Comparison of ENCODE assay signal across 13 cellular contexts in the genomic region with DNA sequence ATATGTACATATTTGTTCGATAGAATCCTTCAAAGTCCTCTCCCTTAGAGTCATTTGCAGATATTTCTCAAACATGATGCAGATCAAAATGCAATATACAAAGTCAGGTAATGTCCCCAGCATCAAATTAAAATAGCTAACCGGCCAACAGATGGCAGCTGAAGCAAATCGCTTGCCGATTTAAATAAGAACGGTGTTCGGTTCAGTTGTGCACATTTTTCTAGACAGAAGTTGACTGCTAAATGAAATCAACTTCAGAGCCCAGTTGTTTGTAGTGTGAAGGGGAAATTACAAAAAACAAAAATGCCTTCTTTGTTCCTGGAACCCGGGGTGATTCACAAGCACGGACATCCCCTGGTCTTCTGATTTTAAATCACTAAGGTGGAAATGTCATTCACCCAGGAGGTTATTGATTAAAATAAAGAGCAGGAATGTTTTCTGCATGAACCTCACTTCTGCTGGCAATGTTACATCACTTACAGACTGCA.
A peak's percentile ranks its signal among the peaks of the same experiment; 100 is the strongest.
DNase-seq lines count a peak whose midpoint lies in the region; ATAC-seq, FAIRE-seq and TF ChIP-seq lines count a peak whose summit lies in the region.
"Had no signal": no experiment of that assay in that cellular context is flagged by ENCODE, and none has a peak within 500 bp of the region (broad histone marks: within the 10 kb centered on the region; RNA-seq: fewer than 3 reads in every experiment).

No MANE protein-coding gene starts in this region.

- in situ Hi-C loops in astrocyte of the spinal cord (cut with HindIII; ENCODE audit: low sequenced_read_pairs): no loop called here

- peak in 3 of 4 donors; percentile 10 to 53 (median 19) for ATAC-seq in pancreas
- no peak for ATAC-seq in right cardiac atrium
- ATAC-seq: gastrocnemius medialis had no signal

- peak; percentile 7 for TF ChIP-seq CTCF in astrocyte of the spinal cord (IDR thresholded peaks at IDR 0.05; ENCODE audit: low read depth, low read length)
- no peak for TF ChIP-seq CTCF in pancreas (IDR thresholded peaks at IDR 0.05)
- no peak for TF ChIP-seq CTCF in foreskin fibroblast (IDR thresholded peaks at IDR 0.05; ENCODE audit: low read depth, low read length)

- intact Hi-C loops in pancreas (cut with DNase I): no loop called here
- intact Hi-C loops in right cardiac atrium (cut with DNase I): no loop called here

- H3K4me1 ChIP-seq in pancreas: peaks cover 0 to 7% (median 0%) of the 10 kb centered on the region in 3 donors
- H3K4me1 ChIP-seq in right cardiac atrium (ENCODE audit: control insufficient read depth, insufficient read depth, low read length): peaks cover 3% of the 10 kb centered on the region

- H3K36me3 ChIP-seq in pancreas: no peaks in the 10 kb centered on the region
- H3K36me3 ChIP-seq: gastrocnemius medialis, neutrophil had no signal

- H3K4me3 ChIP-seq in astrocyte of the spinal cord (ENCODE audit: low read depth, low read length): no peak overlapping the region
- H3K4me3 ChIP-seq in pancreas: no peak overlapping the region
- no peak overlapping the region for H3K4me3 ChIP-seq in foreskin fibroblast (ENCODE audit: low read depth in 1 of 2, low read length in 2 of 2)
- no peak overlapping the region for H3K4me3 ChIP-seq in right cardiac atrium (ENCODE audit: low read length)
- H3K4me3 ChIP-seq: gastrocnemius medialis had no signal

- 19 to 20% methylated on average over 8 of the region's 8 CpGs for WGBS in pancreas, 2 donors
- 54% methylated on average over 8 of the region's 8 CpGs for WGBS in right cardiac atrium

- FAIRE-seq in pancreas (lab: Jason Lieb, UNC): no peak

- H3K27me3 ChIP-seq in pancreas (no peaks in the 10 kb centered on the region), right cardiac atrium (ENCODE audit: control insufficient read depth, insufficient read depth) (no peaks in the 10 kb centered on the region)
- H3K27me3 ChIP-seq: gastrocnemius medialis, neutrophil had no signal

- H3K9me3 ChIP-seq in pancreas (no peaks in the 10 kb centered on the region), right cardiac atrium (ENCODE audit: control insufficient read depth, low read length) (no peaks in the 10 kb centered on the region)
- H3K9me3 ChIP-seq: gastrocnemius medialis, neutrophil had no signal

- DNase-seq in NCI-H1092 treated with DMSO at 0.1 percent for 48 hours (lab: John Stamatoyannopoulos, UW) (peak; percentile 29), NCI-H1092 (lab: John Stamatoyannopoulos, UW) (no peak), NAMALWA (ENCODE audit: low spot score) (peak; percentile 80), astrocyte of the spinal cord (ENCODE audit: low read depth, low spot score) (peak; percentile 35), pancreas (no peak), foreskin fibroblast (no peak), KG1 (lab: John Stamatoyannopoulos, UW) (no peak), right cardiac atrium (no peak)
- DNase-seq: gastrocnemius medialis, kidney glomerular epithelial cell, SHP77 treated with DMSO at 0.1 percent for 48 hours had no signal

- H3K27ac ChIP-seq in pancreas (peak overlapping the region in 1 of 4 donors; percentile 7), right cardiac atrium (ENCODE audit: low read length) (no peak overlapping the region)
- H3K27ac ChIP-seq: 22Rv1, gastrocnemius medialis, neutrophil had no signal

Comparison
In these comparisons a context has a peak if more than half of its experiments do, and no peak if none do; other contexts are left out.
1. DNase-seq: peak in NCI-H1092 treated with DMSO at 0.1 percent for 48 hours (single experiment), NAMALWA (single experiment) and astrocyte of the spinal cord (single experiment); none in NCI-H1092 (single experiment), pancreas (0 of 6), foreskin fibroblast (0 of 2), KG1 (single experiment) and right cardiac atrium (0 of 3).
2. ATAC-seq: peak in pancreas (3 of 4); none in right cardiac atrium (0 of 2).